Comparison of ENCODE assay signal across 8 cellular contexts in genomic region chr1:121117622-121118479, GRCh38.
DNase-seq lines count a peak whose midpoint lies in the region; ATAC-seq and TF ChIP-seq lines count a peak whose summit lies in the region.
"Not testable (repeated sequence)": the region's sequence is repeated elsewhere in the genome, so short reads cannot be mapped to it uniquely, and the experiment has no call there.

No MANE protein-coding gene starts in this region.

- not testable (repeated sequence) for H3K27me3 Mint-ChIP-seq in CD8-positive, alpha-beta T cell (ENCODE audit: low read depth)

- H3K4me1 Mint-ChIP-seq in CD8-positive, alpha-beta T cell (ENCODE audit: low read depth), result not testable (repeated sequence)

- not testable (repeated sequence) for H3K27ac Mint-ChIP-seq in CD8-positive, alpha-beta T cell

- ATAC-seq in CD8-positive, alpha-beta T cell, result not testable (repeated sequence)
- ATAC-seq in body of pancreas, result peak; percentile 24

- H3K4me3 Mint-ChIP-seq in CD8-positive, alpha-beta T cell, result peak overlapping the region; percentile 11

- DNase-seq in CD8-positive, alpha-beta T cell, result not testable (repeated sequence)
- DNase-seq in NCI-H1105 treated with DMSO at 0.1 percent for 48 hours (lab: John Stamatoyannopoulos, UW), result peak; percentile 7
- peak; percentile 5 for DNase-seq in activated CD4-positive, alpha-beta T cell treated with anti-CD3 and anti-CD28 coated beads for 48 hours
- peak; percentile 8 to 40 (median 16) for DNase-seq in body of pancreas
- peak; percentile 27 for DNase-seq in fibroblast of mammary gland (ENCODE audit: low read depth)
- peak; percentile 51 for DNase-seq in kidney tubule cell (ENCODE audit: low spot score)
- DNase-seq in ovary, result peak; percentile 26 to 69 (median 44)

- H3K27ac ChIP-seq in CD8-positive, alpha-beta T cell (ENCODE audit: low read depth, low read length), result not testable (repeated sequence)
- H3K27ac ChIP-seq in body of pancreas (peak overlapping the region in 2 of 4 donors; percentile 44 to 59), ovary (peak overlapping the region; percentile 52 to 85), stomach smooth muscle (ENCODE audit: low read length) (peak overlapping the region; percentile 46)

- CTCF ChIA-PET in CD8-positive, alpha-beta T cell (lab: Charles Lee), result not testable (repeated sequence)

- H3K36me3 Mint-ChIP-seq in CD8-positive, alpha-beta T cell, result not testable (repeated sequence)

- H3K9me3 ChIP-seq in CD8-positive, alpha-beta T cell (ENCODE audit: low read length); body of pancreas; ovary; stomach smooth muscle (ENCODE audit: control insufficient read depth in 2 of 2, low read length in 2 of 2): not testable (repeated sequence)

- H3K36me3 ChIP-seq in CD8-positive, alpha-beta T cell (ENCODE audit: insufficient read depth, low read length); body of pancreas (replicated peaks in 1 of 2; ENCODE audit: insufficient read depth in 1 of 2, low read depth in 2 of 2); ovary; stomach smooth muscle (ENCODE audit: control insufficient read depth in 2 of 2, insufficient read depth in 2 of 2, low read length in 2 of 2): not testable (repeated sequence)

- intact Hi-C loops in CD8-positive, alpha-beta T cell (cut with DNase I, micrococcal nuclease); body of pancreas (cut with DNase I); ovary (cut with DNase I): not testable (repeated sequence)

- WGBS in body of pancreas, 2 donors, result 16 to 22% methylated on average over 6 to 23 of the region's 47 CpGs
- WGBS in ovary, 3 donors, result 0 to 12% (median 1%) methylated on average over 39 to 40 of the region's 47 CpGs

- peak in 1 of 3 donors; percentile 15 for TF ChIP-seq POLR2A in body of pancreas (IDR thresholded peaks at IDR 0.05)
- TF ChIP-seq POLR2A in ovary (IDR thresholded peaks at IDR 0.05), result not testable (repeated sequence)

- not testable (repeated sequence) for H3K9me3 Mint-ChIP-seq in CD8-positive, alpha-beta T cell

- peak overlapping the region in 1 of 2 donors; percentile 55 for H3K9ac ChIP-seq in stomach smooth muscle (ENCODE audit: low read length in 2 of 2)

- H3K4me1 ChIP-seq in CD8-positive, alpha-beta T cell (ENCODE audit: insufficient read depth, low read length); body of pancreas; ovary (ENCODE audit: insufficient read depth); stomach smooth muscle (ENCODE audit: control insufficient read depth, insufficient read depth, low read length): not testable (repeated sequence)

- POLR2A ChIA-PET in CD8-positive, alpha-beta T cell (lab: Charles Lee), result not testable (repeated sequence)

- TF ChIP-seq CTCF in CD8-positive, alpha-beta T cell (IDR thresholded peaks at IDR 0.05); body of pancreas (IDR thresholded peaks at IDR 0.05); fibroblast of mammary gland (conservative IDR thresholded peaks at IDR 0.05; ENCODE audit: control insufficient read depth, insufficient read depth, low read depth, low read length); ovary (IDR thresholded peaks at IDR 0.05): not testable (repeated sequence)

- not testable (repeated sequence) for TF ChIP-seq EP300 in ovary (IDR thresholded peaks at IDR 0.05)

- not testable (repeated sequence) for H3K27me3 ChIP-seq in CD8-positive, alpha-beta T cell (ENCODE audit: insufficient read depth, low read length); body of pancreas; ovary; stomach smooth muscle (ENCODE audit: control insufficient read depth in 1 of 2, insufficient read depth in 2 of 2, low read length in 2 of 2)

- not testable (repeated sequence) for H3K4me3 ChIP-seq in CD8-positive, alpha-beta T cell (ENCODE audit: low read depth, low read length); body of pancreas
- peak overlapping the region; percentile 49 for H3K4me3 ChIP-seq in fibroblast of mammary gland (ENCODE audit: control insufficient read depth, low read depth, low read length)
- peak overlapping the region; percentile 39 for H3K4me3 ChIP-seq in ovary
- H3K4me3 ChIP-seq in stomach smooth muscle (ENCODE audit: low read length in 2 of 2), result peak overlapping the region; percentile 43 to 72
